1 cellular context compared by ENCODE assay signal in genomic region chr5:94705427-94705826, GRCh38.
TF ChIP-seq lines count a peak whose summit lies in the region.

No MANE protein-coding gene starts in this region.

TF ChIP-seq in HEK293, 187 proteins besides CTCF, POLR2A, EP300 and RAD21 (continued from another document):
- no peak for TF ChIP-seq ZNF174 (tag by site-specific recombination; IDR thresholded peaks at IDR 0.05)
